28 cellular contexts compared by ENCODE assay signal in genomic region chr1:5577255-5578040, GRCh38.
"Had no signal": no experiment of that assay in that cellular context is flagged by ENCODE, and none has a peak within 500 bp of the region (broad histone marks: within the 10 kb centered on the region; RNA-seq: fewer than 3 reads in every experiment).

No MANE protein-coding gene starts in this region.

- H3K36me3 ChIP-seq: colonic mucosa, heart right ventricle, left lung, neural progenitor cell, prostate gland, right atrium auricular region, thyroid gland had no signal

- FAIRE-seq: islet of Langerhans had no signal

- H2AFZ ChIP-seq: neural progenitor cell had no signal

- H3K4me3 ChIP-seq: colonic mucosa, heart right ventricle, left lung, neural progenitor cell, prostate gland, right atrium auricular region, smooth muscle cell, thyroid gland had no signal

- H3K4me2 ChIP-seq: neural progenitor cell, smooth muscle cell had no signal

- H3K36me3 Mint-ChIP-seq: naive thymus-derived CD4-positive, alpha-beta T cell; neural progenitor cell had no signal

- H3K9me3 ChIP-seq: colonic mucosa, heart right ventricle, left lung, prostate gland, right atrium auricular region, thyroid gland had no signal

- H3K27me3 ChIP-seq: colonic mucosa, neural progenitor cell, right atrium auricular region, thyroid gland had no signal

- H3K4me1 Mint-ChIP-seq: neural progenitor cell had no signal

- H3K27ac Mint-ChIP-seq: effector memory CD8-positive, alpha-beta T cell; naive thymus-derived CD4-positive, alpha-beta T cell; nephron; neural progenitor cell had no signal

- H3K9me3 Mint-ChIP-seq: effector memory CD8-positive, alpha-beta T cell; nephron; stimulated activated naive CD8-positive, alpha-beta T cell treated with anti-CD3 and anti-CD28 coated beads, Interleukin-15, amount 100 ng/mL, for 72 hours had no signal

- ATAC-seq: effector memory CD8-positive, alpha-beta T cell; esophagus mucosa; heart right ventricle; left cardiac atrium; left lung; naive thymus-derived CD4-positive, alpha-beta T cell; sciatic nerve; stimulated activated naive CD8-positive, alpha-beta T cell treated with anti-CD3 and anti-CD28 coated beads, Interleukin-15, amount 100 ng/mL, for 72 hours had no signal

- H3K4me3 Mint-ChIP-seq: effector memory CD8-positive, alpha-beta T cell; naive thymus-derived CD4-positive, alpha-beta T cell; nephron; neural progenitor cell; stimulated activated naive CD8-positive, alpha-beta T cell treated with anti-CD3 and anti-CD28 coated beads, Interleukin-15, amount 100 ng/mL, for 72 hours had no signal

- DNase-seq: dermis blood vessel endothelial cell; effector memory CD8-positive, alpha-beta T cell; foreskin melanocyte; glutamatergic neuron; heart right ventricle; hippocampal formation; left cardiac atrium; left lung; mesenchymal stem cell; midbrain; naive thymus-derived CD4-positive, alpha-beta T cell; stimulated activated CD4-positive, alpha-beta T cell treated with anti-CD3 and anti-CD28 coated beads, Interleukin-12 subunit alpha, Interleukin-12 subunit beta, amount 100 ng/mL, for 4 hours; stimulated activated CD4-positive, alpha-beta T cell treated with anti-CD3 and anti-CD28 coated beads, Interleukin-1b, Interleukin-23, amount 100 ng/mL, for 48 hours; stimulated activated CD4-positive, alpha-beta T cell treated with anti-CD3 and anti-CD28 coated beads, Interleukin-4, amount 100 ng/mL, for 1 hour; stimulated activated CD8-positive, alpha-beta memory T cell treated with anti-CD3 and anti-CD28 coated beads, Interleukin-4, amount 100 ng/mL, for 48 hours; stimulated activated naive CD4-positive, alpha-beta T cell; stimulated activated naive CD8-positive, alpha-beta T cell treated with anti-CD3 and anti-CD28 coated beads, Interleukin-15, amount 100 ng/mL, for 72 hours; thyroid gland; trophoblast cell had no signal

- H3K4me1 ChIP-seq: colonic mucosa, heart right ventricle, left lung, neural progenitor cell, prostate gland, right atrium auricular region, thyroid gland had no signal

- H3K27ac ChIP-seq: colonic mucosa, heart right ventricle, left lung, neural progenitor cell, prostate gland, right atrium auricular region, thyroid gland had no signal
